ENCODE assay signal across 18 cellular contexts in genomic region chr6:33721529-33721928, GRCh38. TPM values are rescaled to one million over a fixed set of nuclear protein-coding genes. Genes with fewer than 3 reads are reported as not detected.
"Had no signal": no experiment of that assay in that cellular context is flagged by ENCODE, and none has a peak within 500 bp of the region (broad histone marks: within the 10 kb centered on the region; RNA-seq: fewer than 3 reads in every experiment).

No MANE protein-coding gene starts in this region.

- H3K27me3 ChIP-seq: body of pancreas had no signal

- ATAC-seq: body of pancreas; natural killer cell treated with Interleukin-12 subunit alpha and Interleukin-12 subunit beta and Interleukin-15 and Interleukin-18, amount 100 ng/mL, for 72 hours; stimulated activated naive CD8-positive, alpha-beta T cell treated with anti-CD3 and anti-CD28 coated beads, Interleukin-15, Interleukin-2, amounts not matched to agents 100 U/mL and 50 U/mL, for 24 hours; T-helper 17 cell had no signal

- DNase-seq: activated CD4-positive, alpha-beta T cell treated with anti-CD3 and anti-CD28 coated beads, Interleukin-2, amount 50 U/mL, for 1 hour; activated CD4-positive, CD25-positive, alpha-beta regulatory T cell; activated effector memory CD4-positive, alpha-beta T cell treated with Interleukin-2 at 50 U/mL for 16 hours; activated T-cell treated with anti-CD3 and anti-CD28 coated beads for 4 hours; amniotic stem cell; cortex of kidney; effector CD8-positive, alpha-beta T cell; hypothalamus; mammary epithelial cell; mucosa of descending colon; occipital lobe; stimulated activated CD4-positive, alpha-beta T cell treated with anti-CD3 and anti-CD28 coated beads, Interleukin-12 subunit alpha, Interleukin-12 subunit beta, amount 100 ng/mL, for 4 hours; stimulated activated naive CD8-positive, alpha-beta T cell treated with anti-CD3 and anti-CD28 coated beads, Interleukin-15, Interleukin-2, amounts not matched to agents 100 U/mL and 50 U/mL, for 24 hours; T-helper 17 cell had no signal

- H3K9me3 ChIP-seq: body of pancreas, mucosa of descending colon had no signal

- H3K4me3 ChIP-seq: body of pancreas, mucosa of descending colon had no signal

RNA-seq across cellular contexts. Expression of gene IP6K3, which starts 25.2 kb away (rescaled TPM):
- total RNA-seq: activated CD8-positive, alpha-beta memory T cell treated with anti-CD3 and anti-CD28 coated beads for 36 hours; body of pancreas; natural killer cell treated with Interleukin-12 subunit alpha and Interleukin-12 subunit beta and Interleukin-15 and Interleukin-18, amount 100 ng/mL, for 72 hours; occipital lobe; T-helper 17 cell; temporal lobe had no signal
- polyA plus RNA-seq: mammary epithelial cell had no signal
